ENCODE assay signal across 8 cellular contexts in the genomic region with DNA sequence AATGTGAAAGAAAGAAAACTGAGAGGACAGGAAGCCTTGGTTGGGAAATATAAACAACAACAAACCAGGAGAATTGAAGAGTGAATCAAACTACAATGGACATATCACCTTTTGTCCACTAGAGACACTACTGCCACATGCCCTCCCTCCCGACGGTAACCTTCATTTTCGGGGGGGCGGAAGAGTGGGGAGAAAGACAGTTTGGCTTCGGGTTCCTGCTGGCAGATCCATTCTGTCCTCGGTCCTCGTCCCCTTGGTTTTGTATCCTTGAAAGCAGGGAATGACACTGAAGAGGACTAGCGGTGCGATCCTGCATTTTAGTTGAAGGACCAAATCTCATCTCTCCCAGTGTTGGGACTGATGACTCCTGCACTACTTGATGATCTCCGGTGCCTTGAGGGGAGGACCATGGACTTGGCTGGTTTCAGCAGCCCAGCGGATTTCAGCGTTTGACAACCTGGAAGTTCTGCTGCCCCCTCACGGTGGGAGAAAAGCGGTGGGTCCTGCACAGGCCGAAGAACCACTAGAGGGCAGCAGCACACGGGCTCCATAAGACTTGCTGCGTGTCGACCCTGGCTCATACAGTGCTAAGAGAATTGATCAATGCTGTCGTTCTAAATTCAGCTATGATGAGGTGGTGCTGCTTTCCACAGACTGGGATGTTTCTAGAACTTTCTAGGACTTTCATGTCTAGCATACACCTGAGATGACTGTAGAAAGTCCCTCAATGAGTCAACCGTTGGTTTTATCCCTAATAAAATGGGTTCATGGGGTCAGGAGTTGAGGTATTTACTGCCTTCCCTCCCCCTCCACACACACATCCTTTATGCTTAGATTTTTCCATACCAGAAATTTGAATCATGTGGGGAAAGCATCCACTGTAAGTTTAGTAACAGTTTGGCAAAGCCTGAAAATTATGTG. TPM values are rescaled to one million over a fixed set of nuclear protein-coding genes. Genes with fewer than 3 reads are reported as not detected.
DNase-seq lines count a peak whose midpoint lies in the region; ATAC-seq and TF ChIP-seq lines count a peak whose summit lies in the region.

No MANE protein-coding gene starts in this region.

- H3K4me3 ChIP-seq in GM06990 (replicated peaks; ENCODE audit: low read depth, low read length): peak overlapping the region; percentile 53
- peak overlapping the region; percentile 30 for H3K4me3 ChIP-seq in SJSA1
- peak overlapping the region; percentile 11 to 48 for H3K4me3 ChIP-seq in gastroesophageal sphincter

- ATAC-seq in gastroesophageal sphincter: peak; percentile 96

- H3K27ac ChIP-seq in SJSA1: no peak overlapping the region
- H3K27ac ChIP-seq in gastroesophageal sphincter: peak overlapping the region in 3 of 4 donors; percentile 67 to 73 (median 71)

- 5 to 16% methylated on average over 5 to 7 of the region's 20 CpGs for WGBS in gastroesophageal sphincter (ENCODE audit: low coverage in 1 of 2), 2 donors

- no peaks in the 10 kb centered on the region for H3K9me3 ChIP-seq in SJSA1 (replicated peaks)
- H3K9me3 ChIP-seq in gastroesophageal sphincter: no peaks in the 10 kb centered on the region

- H3K9me3 Mint-ChIP-seq in HFFc6: no peaks in the 10 kb centered on the region

- H3K27me3 ChIP-seq in GM06990 (replicated peaks; ENCODE audit: control insufficient read depth, insufficient read depth, low read length) (no peaks in the 10 kb centered on the region), SJSA1 (replicated peaks) (no peaks in the 10 kb centered on the region), gastroesophageal sphincter (no peaks in the 10 kb centered on the region)

- H3K36me3 Mint-ChIP-seq in HFFc6 (ENCODE audit: low read depth): no peaks in the 10 kb centered on the region

- TF ChIP-seq CTCF in GM06990 (IDR thresholded peaks at IDR 0.05; ENCODE audit: insufficient read depth, low read length, poor library complexity, severe bottlenecking) (peak; percentile 100), HFFc6 (IDR thresholded peaks at IDR 0.05) (peak; percentile 99), gastroesophageal sphincter (IDR thresholded peaks at IDR 0.05) (peak; percentile 96 to 99 (median 96))

- H3K4me1 Mint-ChIP-seq in HFFc6 (ENCODE audit: low read depth): peaks cover 52% of the 10 kb centered on the region

- no peak for TF ChIP-seq POLR2A in gastroesophageal sphincter (IDR thresholded peaks at IDR 0.05)

- H3K4me1 ChIP-seq in SJSA1 (replicated peaks): peaks cover 11% of the 10 kb centered on the region
- peaks cover 0 to 12% (median 4%) of the 10 kb centered on the region in 3 donors for H3K4me1 ChIP-seq in gastroesophageal sphincter

- H3K27me3 Mint-ChIP-seq in HFFc6 (ENCODE audit: insufficient read depth): peaks cover 2% of the 10 kb centered on the region

- TF ChIP-seq EP300 in gastroesophageal sphincter (IDR thresholded peaks at IDR 0.05): no peak

- H3K27ac Mint-ChIP-seq in HFFc6: peak overlapping the region; percentile 98

- peak; percentile 87 for DNase-seq in GM06990 (ENCODE audit: extremely low read depth, insufficient read length)
- peak; percentile 93 for DNase-seq in HFFc6
- peak; percentile 90 for DNase-seq in MV-4-11 (lab: John Stamatoyannopoulos, UW)
- DNase-seq in SJSA1 (ENCODE audit: low read depth in 1 of 2, low spot score in 2 of 2): peak; percentile 93 to 95
- peak; percentile 87 for DNase-seq in activated naive CD4-positive, alpha-beta T cell treated with Interleukin-2 at 50 U/mL for 16 hours
- DNase-seq in nucleus accumbens (lab: John Stamatoyannopoulos, UW): peak in 55 of 56 donors; percentile 21 to 92 (median 78)
- DNase-seq in superior temporal gyrus (ENCODE audit: extremely low spot score): peak; percentile 96

- peak overlapping the region; percentile 88 for H3K4me3 Mint-ChIP-seq in HFFc6

- H3K36me3 ChIP-seq in GM06990 (ENCODE audit: control insufficient read depth, insufficient read depth, low read length) (no peaks in the 10 kb centered on the region), SJSA1 (no peaks in the 10 kb centered on the region), gastroesophageal sphincter (peaks cover 0 to 4% of the 10 kb centered on the region in 2 donors)

RNA-seq across cellular contexts. Expression of a gene that starts 15.1 kb away (rescaled TPM):
- 10 to 100 TPM; 29.1 to 34.3 (median 31.8) TPM for total RNA-seq in HFFc6 (2021; fragmentation: NEBNext Ultra II Directional; extraction: Animal tissue kit (Norgen Biotek cat#: 25700))
- 47.5 and 50.9 TPM in 2 replicates for total RNA-seq in SJSA1 (2014; rRNA removed; shearing (Covaris generic))
- total RNA-seq in gastroesophageal sphincter: 10 to 100 TPM; 15.4 to 36.7 (median 24.7) TPM
